8 cellular contexts compared by ENCODE assay signal in the genomic region with DNA sequence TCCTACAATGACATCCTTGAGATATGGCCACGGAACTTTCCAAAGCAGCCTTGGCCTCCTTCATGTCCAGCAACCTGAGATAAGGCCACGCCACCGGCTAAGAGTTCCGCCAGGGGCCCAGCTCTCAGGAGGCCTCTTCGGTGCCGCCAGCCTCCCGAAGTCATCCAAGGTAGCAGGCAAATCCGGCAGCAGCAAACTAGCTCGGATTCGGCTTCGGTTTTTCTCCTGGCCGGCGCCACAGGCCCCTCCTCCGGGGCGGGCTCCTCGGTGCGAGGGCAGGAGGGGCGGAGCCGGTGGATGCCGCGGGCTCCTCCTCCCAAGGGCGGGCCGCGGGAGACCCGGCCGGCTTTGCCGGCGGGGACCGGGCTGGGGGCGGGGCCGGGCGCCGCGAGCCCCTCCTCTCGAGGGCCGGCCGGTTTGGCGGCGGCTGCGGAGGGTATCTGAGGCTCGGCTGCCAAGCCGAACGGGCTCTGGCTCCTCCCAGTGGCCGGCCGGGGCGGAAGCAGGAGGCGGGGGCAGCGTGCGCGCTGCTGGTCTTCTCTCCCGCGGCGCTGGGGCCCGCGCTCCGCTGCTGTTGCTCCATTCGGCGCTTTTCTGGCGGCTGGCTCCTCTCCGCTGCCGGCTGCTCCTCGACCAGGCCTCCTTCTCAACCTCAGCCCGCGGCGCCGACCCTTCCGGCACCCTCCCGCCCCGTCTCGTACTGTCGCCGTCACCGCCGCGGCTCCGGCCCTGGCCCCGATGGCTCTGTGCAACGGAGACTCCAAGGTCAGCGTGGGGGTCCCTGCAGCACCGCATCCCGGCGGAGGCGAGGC. TPM values are rescaled to one million over a fixed set of nuclear protein-coding genes. Genes with fewer than 3 reads are reported as not detected.
DNase-seq lines count a peak whose midpoint lies in the region; ATAC-seq and TF ChIP-seq lines count a peak whose summit lies in the region.

GMPS (plus strand) TSS at position 518 of the 812 bp plus-strand sequence; CDS start at position 739, 221 bp downstream.

- H3K36me3 ChIP-seq in IMR-90 (ENCODE audit: control insufficient read depth, insufficient read depth, low read length) (no peaks in the 10 kb centered on the region), OCI-LY7 (ENCODE audit: insufficient read depth, low read length) (peaks cover 8% of the 10 kb centered on the region; the same call in 1 of the 2 replicates), mucosa of descending colon (ENCODE audit: low read depth) (peaks cover 6% of the 10 kb centered on the region)

- H4K20me1 ChIP-seq in IMR-90 (ENCODE audit: insufficient read depth, low read length) (peaks cover 21% of the 10 kb centered on the region), OCI-LY7 (ENCODE audit: insufficient read depth, low read length) (peaks cover 24% of the 10 kb centered on the region)

- TF ChIP-seq CTCF in IMR-90 (conservative IDR thresholded peaks at IDR 0.05; ENCODE audit: low read depth, low read length) (peak; percentile 69), OCI-LY7 (conservative IDR thresholded peaks at IDR 0.05; ENCODE audit: low read length) (peak; percentile 37; the same call in 1 of the 2 replicates), epithelial cell of esophagus (IDR thresholded peaks at IDR 0.05; ENCODE audit: insufficient read depth, low read depth, low read length, missing control alignments) (peak; percentile 36), mucosa of descending colon (IDR thresholded peaks at IDR 0.05) (peak; percentile 70)

- in situ Hi-C loops in IMR-90 (cut with MboI; ENCODE audit: low sequenced_read_pairs), result no loop called here

- no peaks in the 10 kb centered on the region for H3K9me2 ChIP-seq in OCI-LY7 (ENCODE audit: insufficient read depth, low read length)

- H4K91ac ChIP-seq in IMR-90 (ENCODE audit: insufficient read depth, low read depth, low read length), result peak within 1 kb of the TSS; percentile 17

- DNase-seq in DMS114 treated with DMSO at 0.1 percent for 48 hours (lab: John Stamatoyannopoulos, UW; ENCODE audit: unreplicated experiment) (peak; percentile 78), IMR-90 (peak; percentile 89), OCI-LY7 (ENCODE audit: low spot score) (peak; percentile 95), activated T-cell treated with anti-CD3 and anti-CD28 coated beads for 24 hours (ENCODE audit: low read depth) (peak; percentile 95), epithelial cell of esophagus (ENCODE audit: low read depth) (peak; percentile 95), mucosa of descending colon (peak; percentile 95 to 99 (median 97))
- peak; percentile 94 for DNase-seq in stimulated activated CD8-positive, alpha-beta memory T cell treated with anti-CD3 and anti-CD28 coated beads, Interleukin-4, amount 100 ng/mL, for 24 hours (ENCODE audit: low read depth)

- peak within 1 kb of the TSS; percentile 91 for H3K23ac ChIP-seq in IMR-90 (ENCODE audit: low read depth, low read length)

- H2AFZ ChIP-seq in IMR-90 (replicated peaks; ENCODE audit: low read length, poor library complexity), result peak within 1 kb of the TSS; percentile 97
- H2AFZ ChIP-seq in OCI-LY7 (ENCODE audit: low read length), result peak within 1 kb of the TSS; percentile 91

- H3K27me3 ChIP-seq in IMR-90 (ENCODE audit: control insufficient read depth, insufficient read depth, low read length), result no peaks in the 10 kb centered on the region

- 1% methylated on average over 28 of the region's 83 CpGs; no CpG with 5 or more reads in 1 of the 2 experiments for WGBS in IMR-90 (ENCODE audit: extremely low coverage in 2 of 2, insufficient read length in 1 of 2), 2 experiments

- no peak within 1 kb of the TSS for H2BK20ac ChIP-seq in IMR-90 (ENCODE audit: low read depth, low read length)

- TF ChIP-seq POLR2A in IMR-90 (IDR thresholded peaks at IDR 0.05; ENCODE audit: low read depth, low read length), result peak; percentile 80

- H3K27ac ChIP-seq in IMR-90 (ENCODE audit: insufficient read depth, low read length) (peak within 1 kb of the TSS; percentile 87), OCI-LY7 (ENCODE audit: low read depth, low read length, poor library complexity, severe bottlenecking) (peak within 1 kb of the TSS; percentile 81)

- H2AK5ac ChIP-seq in IMR-90 (ENCODE audit: low read depth, low read length), result no peak within 1 kb of the TSS

- peak within 1 kb of the TSS; percentile 63 for H3K4ac ChIP-seq in IMR-90 (ENCODE audit: low read depth, low read length)

- peak within 1 kb of the TSS; percentile 94 for H2AK9ac ChIP-seq in IMR-90 (replicated peaks; ENCODE audit: low read depth, low read length, poor library complexity)

- H3K4me1 ChIP-seq in IMR-90 (ENCODE audit: control insufficient read depth, insufficient read depth, low read length), result peaks cover 4% of the 10 kb centered on the region; the same call in 1 of the 2 replicates
- peaks cover 23% of the 10 kb centered on the region for H3K4me1 ChIP-seq in OCI-LY7 (ENCODE audit: insufficient read depth, low read length, poor library complexity, severe bottlenecking)
- H3K4me1 ChIP-seq in mucosa of descending colon (ENCODE audit: low read depth), result peaks cover 12% of the 10 kb centered on the region

- ATAC-seq in GM21528 (IDR thresholded peaks at IDR 0.05; ENCODE audit: low FRiP score, unreplicated experiment) (peak; percentile 95), IMR-90 (ENCODE audit: low read depth) (peak; percentile 96), mucosa of descending colon (peak; percentile 96)

- H4K5ac ChIP-seq in IMR-90 (ENCODE audit: low read depth, low read length), result peak within 1 kb of the TSS; percentile 84

- no TSS peak for BruUV-seq in IMR-90 (replicated peaks; lab: Mats Ljungman, UMichigan)
- no TSS peak for BruUV-seq in OCI-LY7 (replicated peaks; lab: Mats Ljungman, UMichigan)

- H3K14ac ChIP-seq in IMR-90 (replicated peaks; ENCODE audit: low read depth, low read length), result peak within 1 kb of the TSS; percentile 71

- H3K4me3 ChIP-seq in IMR-90 (ENCODE audit: insufficient read depth, low read depth, low read length) (peak within 1 kb of the TSS; percentile 98), OCI-LY7 (ENCODE audit: low read depth, low read length, poor library complexity, severe bottlenecking) (peak within 1 kb of the TSS; percentile 88), epithelial cell of esophagus (ENCODE audit: low read length) (peak within 1 kb of the TSS; percentile 78), mucosa of descending colon (peak within 1 kb of the TSS; percentile 90)

- H2BK15ac ChIP-seq in IMR-90 (ENCODE audit: low read depth, low read length), result no peak within 1 kb of the TSS

- peak; percentile 52 for TF ChIP-seq RAD21 in IMR-90 (IDR thresholded peaks at IDR 0.05; ENCODE audit: low read length)

- peak within 1 kb of the TSS; percentile 26 for H3K18ac ChIP-seq in IMR-90 (ENCODE audit: low read depth, low read length)

- H3K56ac ChIP-seq in IMR-90 (ENCODE audit: extremely low read depth, insufficient read depth, low read length), result peak within 1 kb of the TSS; percentile 20; the same call in 1 of the 2 replicates

- H3K9me1 ChIP-seq in IMR-90 (ENCODE audit: insufficient read depth, low read length), result no peaks in the 10 kb centered on the region

- H3K4me2 ChIP-seq in IMR-90 (ENCODE audit: low read depth, low read length) (peak within 1 kb of the TSS; percentile 99), OCI-LY7 (ENCODE audit: low read length) (peak within 1 kb of the TSS; percentile 98)

- peaks cover 0 to 13% of the 10 kb centered on the region in 2 experiments; a peak in 3 of 4 replicates for H3K79me1 ChIP-seq in IMR-90 (ENCODE audit: low read depth in 1 of 2, low read length in 2 of 2)

- peak within 1 kb of the TSS; percentile 75 for H2BK5ac ChIP-seq in IMR-90 (ENCODE audit: low read depth, low read length, poor library complexity, severe bottlenecking)

- H3K9ac ChIP-seq in IMR-90 (ENCODE audit: low read depth, low read length), result peak within 1 kb of the TSS; percentile 80

- peaks cover 47% of the 10 kb centered on the region for H3K79me2 ChIP-seq in OCI-LY7 (ENCODE audit: insufficient read depth, low read depth, low read length)

- dilution Hi-C loops in IMR-90 (cut with HindIII; ENCODE audit: low sequenced_read_pairs, unreplicated experiment), result no loop called here

- intact Hi-C loops in IMR-90 (cut with micrococcal nuclease), result loop anchor here (1.0 to 5.0 kb wide), 2 partner anchors 16 to 123 kb away; partner anchors contain the start of genes PLCH1 and SLC33A1
- intact Hi-C loops in OCI-LY7 (cut with micrococcal nuclease; ENCODE audit: unreplicated experiment), result loop anchor here (1.0 to 10.0 kb wide), 5 partner anchors 16 to 1294 kb away; partner anchors contain the start of genes CCNL1, MME and SLC33A1
- intact Hi-C loops in mucosa of descending colon (cut with DNase I, micrococcal nuclease), result no loop called here

- H4K8ac ChIP-seq in IMR-90 (ENCODE audit: low read depth in 2 of 2, low read length in 2 of 2), result peak within 1 kb of the TSS; percentile 17 to 64; a peak in 2 of 4 replicates

- POLR2A ChIA-PET in IMR-90 (lab: Charles Lee; ENCODE audit: unreplicated experiment), result interaction anchor here (1.2 kb wide), 1 partner anchor 64 kb away, joined by 3 read pairs; the partner anchor contains the start of gene C3orf33
- POLR2A ChIA-PET in OCI-LY7 (lab: Charles Lee), result interaction anchor here (0.7 to 2.5 kb wide), 7 partner anchors 9 to 521 kb away, joined by 3 to 16 read pairs (median 4); partner anchors contain the start of gene SLC33A1

- H2BK120ac ChIP-seq in IMR-90 (ENCODE audit: low read depth, low read length), result peak within 1 kb of the TSS; percentile 37; the same call in 1 of the 2 replicates

- H3K9me3 ChIP-seq in IMR-90 (ENCODE audit: control insufficient read depth, insufficient read depth, low read length), result no peaks in the 10 kb centered on the region
- no peaks in the 10 kb centered on the region for H3K9me3 ChIP-seq in OCI-LY7 (ENCODE audit: low read length)
- H3K9me3 ChIP-seq in mucosa of descending colon, result no peaks in the 10 kb centered on the region

- CTCF ChIA-PET in IMR-90 (lab: Yijun Ruan, JAX), result interaction anchor here (1.0 to 1.6 kb wide), 2 partner anchors 64 to 102 kb away, joined by 5 to 6 read pairs; partner anchors contain the start of gene C3orf33
- CTCF ChIA-PET in OCI-LY7 (lab: Charles Lee; ENCODE audit: unreplicated experiment), result interaction anchor here (0.6 to 1.0 kb wide), 2 partner anchors 41 to 65 kb away, joined by 3 read pairs; no protein-coding TSS in a partner anchor

TF ChIP-seq in IMR-90, 13 proteins besides CTCF, POLR2A, EP300 and RAD21 (continues in another document):
- TF ChIP-seq MAZ (IDR thresholded peaks at IDR 0.05; ENCODE audit: borderline replicate concordance, low read depth, low read length) (peak; percentile 88), MXI1 (IDR thresholded peaks at IDR 0.05; ENCODE audit: borderline replicate concordance, low read depth, low read length) (peak; percentile 87)

RNA-seq across cellular contexts. Expression of gene GMPS, which starts in this region (rescaled TPM):
- total RNA-seq in IMR-90 (2012; rRNA removed), result 52.5 and 108 TPM in 2 replicates
- 24.9 and 33.9 TPM in 2 replicates for polyA plus RNA-seq in IMR-90 (2012; rRNA removed)
- polyA plus RNA-seq in IMR-90 (2012; cell fraction: cytosol; rRNA removed), result 3.0 and 4.3 TPM in 2 replicates
- polyA plus RNA-seq in IMR-90 (2012; cell fraction: nucleus; rRNA removed; ENCODE audit: low replicate concordance), result 2.1 and 18.9 TPM in 2 replicates
- total RNA-seq in OCI-LY7 (2014; rRNA removed; shearing (Covaris generic)), result 32.3 and 37.6 TPM in 2 replicates
- 116 and 118 TPM in 2 replicates for total RNA-seq in OCI-LY7 (2022)
- total RNA-seq in mucosa of descending colon, result 10 to 100 TPM; 20.2 to 44.7 (median 35.4) TPM

Comparison
In these comparisons a context has a peak if more than half of its experiments do, and no peak if none do; other contexts are left out.
1. Peak in every context shown above with its lines: DNase-seq, ATAC-seq, H3K4me3 ChIP-seq and H3K27ac ChIP-seq.
2. intact Hi-C loops: an anchor here in IMR-90 (1.0 to 5.0 kb wide) and OCI-LY7 (1.0 to 10.0 kb wide); none called in mucosa of descending colon.